Comparison of ENCODE assay signal across 28 cellular contexts in genomic region chr4:147425019-147425418, GRCh38. TPM values are rescaled to one million over a fixed set of nuclear protein-coding genes. Genes with fewer than 3 reads are reported as not detected.
DNase-seq lines count a peak whose midpoint lies in the region; FAIRE-seq and TF ChIP-seq lines count a peak whose summit lies in the region.
"Had no signal": no experiment of that assay in that cellular context is flagged by ENCODE, and none has a peak within 500 bp of the region (broad histone marks: within the 10 kb centered on the region; RNA-seq: fewer than 3 reads in every experiment).

No MANE protein-coding gene starts in this region.

- no peaks in the 10 kb centered on the region for H3K9me2 ChIP-seq in hepatocyte (replicated peaks; ENCODE audit: insufficient read depth)

- H3K36me3 Mint-ChIP-seq in astrocyte (ENCODE audit: low read depth, unreplicated experiment): no peaks in the 10 kb centered on the region
- H3K36me3 Mint-ChIP-seq: CD4-positive, CD25-positive, alpha-beta regulatory T cell; T-cell had no signal

- H3K4me1 ChIP-seq in astrocyte (ENCODE audit: insufficient read depth, low read length) (no peaks in the 10 kb centered on the region), hepatocyte (ENCODE audit: insufficient read depth) (no peaks in the 10 kb centered on the region)
- H3K4me1 ChIP-seq: A549, BLaER1, HAP-1 had no signal

- WGBS in hepatocyte (ENCODE audit: low lambda C conversion rate, missing lambda C conversion rate): 81% methylated on average over 1 of the region's 1 CpG

- no peak overlapping the region for H3K9ac ChIP-seq in astrocyte (ENCODE audit: low read length)
- H3K9ac ChIP-seq: BLaER1 had no signal

- no peak for FAIRE-seq in astrocyte (lab: Jason Lieb, UNC)
- FAIRE-seq: A549 had no signal

- no peak overlapping the region for H2AFZ ChIP-seq in astrocyte (ENCODE audit: low read depth, low read length)
- no peak overlapping the region for H2AFZ ChIP-seq in hepatocyte
- H2AFZ ChIP-seq: GM23338, PC-9 had no signal

- H3K36me3 ChIP-seq in astrocyte (ENCODE audit: insufficient read depth, low read length) (no peaks in the 10 kb centered on the region), hepatocyte (replicated peaks; ENCODE audit: insufficient read depth, low read depth) (no peaks in the 10 kb centered on the region)
- H3K36me3 ChIP-seq: BLaER1, HAP-1 had no signal

- no peaks in the 10 kb centered on the region for H3K9me3 Mint-ChIP-seq in astrocyte (ENCODE audit: unreplicated experiment)
- H3K9me3 Mint-ChIP-seq: GM23338 had no signal

- no peak overlapping the region for H3K27ac ChIP-seq in astrocyte (ENCODE audit: low read depth, low read length)
- H3K27ac ChIP-seq in hepatocyte: no peak overlapping the region
- H3K27ac ChIP-seq: A549, BLaER1, PC-9, RWPE1 had no signal

- no peak for TF ChIP-seq CTCF in astrocyte (IDR thresholded peaks at IDR 0.05; ENCODE audit: insufficient read depth, low read depth, low read length)
- TF ChIP-seq CTCF in hepatocyte (IDR thresholded peaks at IDR 0.05; ENCODE audit: poor library complexity): no peak

- no peak overlapping the region for H3K27ac Mint-ChIP-seq in astrocyte (ENCODE audit: unreplicated experiment)
- H3K27ac Mint-ChIP-seq: CD4-positive, CD25-positive, alpha-beta regulatory T cell; GM23338; T-cell had no signal

- no peaks in the 10 kb centered on the region for H3K27me3 Mint-ChIP-seq in astrocyte (ENCODE audit: low read depth, unreplicated experiment)
- H3K27me3 Mint-ChIP-seq: T-cell had no signal

- H3K4me3 ChIP-seq in astrocyte (ENCODE audit: insufficient read depth, low read depth, low read length) (no peak overlapping the region), hepatocyte (no peak overlapping the region)
- H3K4me3 ChIP-seq: A549, BLaER1, GM23338, HAP-1, PC-9 had no signal

- no peaks in the 10 kb centered on the region for H3K27me3 ChIP-seq in astrocyte (ENCODE audit: insufficient read depth, low read length)
- H3K27me3 ChIP-seq in hepatocyte: no peaks in the 10 kb centered on the region
- H3K27me3 ChIP-seq: BLaER1 had no signal

- H3K4me3 Mint-ChIP-seq in astrocyte (ENCODE audit: unreplicated experiment): no peak overlapping the region
- H3K4me3 Mint-ChIP-seq: CD4-positive, CD25-positive, alpha-beta regulatory T cell; GM23338; T-cell had no signal

- H4K20me1 ChIP-seq in astrocyte (ENCODE audit: insufficient read depth, low read length) (no peaks in the 10 kb centered on the region), hepatocyte (ENCODE audit: insufficient read depth, poor library complexity, severe bottlenecking) (no peaks in the 10 kb centered on the region)
- H4K20me1 ChIP-seq: BLaER1 had no signal

- H3K4me1 Mint-ChIP-seq in astrocyte (ENCODE audit: low read depth, unreplicated experiment): no peaks in the 10 kb centered on the region
- H3K4me1 Mint-ChIP-seq: CD4-positive, CD25-positive, alpha-beta regulatory T cell; T-cell had no signal

- H3K4me2 ChIP-seq in astrocyte (ENCODE audit: low read length): no peak overlapping the region
- no peak overlapping the region for H3K4me2 ChIP-seq in hepatocyte
- H3K4me2 ChIP-seq: A549, BLaER1, GM23338, PC-9 had no signal

- H3K9me3 ChIP-seq in astrocyte (ENCODE audit: insufficient read depth, low read depth, low read length) (no peaks in the 10 kb centered on the region), hepatocyte (ENCODE audit: low read depth) (no peaks in the 10 kb centered on the region)
- H3K9me3 ChIP-seq: A549, HAP-1 had no signal

- H3K79me2 ChIP-seq in astrocyte (ENCODE audit: insufficient read depth, low read length) (no peaks in the 10 kb centered on the region), hepatocyte (no peaks in the 10 kb centered on the region)

- peak; percentile 7 for DNase-seq in EH (ENCODE audit: low read depth)
- peak; percentile 56 for DNase-seq in LHCN-M2 (ENCODE audit: low read depth)
- peak; percentile 42 for DNase-seq in astrocyte (ENCODE audit: low read depth)
- DNase-seq in myocyte (ENCODE audit: low read depth): peak; percentile 33
- no peak for DNase-seq in LoVo (ENCODE audit: low spot score)
- no peak for DNase-seq in activated CD8-positive, alpha-beta memory T cell treated with anti-CD3 and anti-CD28 coated beads for 24 hours
- no peak for DNase-seq in activated CD4-positive, CD25-positive, alpha-beta regulatory T cell (lab: John Stamatoyannopoulos, UW)
- no peak for DNase-seq in hepatocyte (ENCODE audit: low spot score)
- DNase-seq: CD4-positive, CD25-positive, alpha-beta regulatory T cell; DMS153; DND-41; MV-4-11; NCI-H1105; NCI-H146; NCI-H1930; NCI-H2107; NCI-H524 treated with DMSO at 0.1 percent for 48 hours; NCI-H774; NK-92 treated with Interleukin-12 subunit alpha and Interleukin-12 subunit beta, amount 100 ng/mL, for 24 hours; PC-9; SHP77; T-cell had no signal

RNA-seq across cellular contexts. Expression of gene EDNRA, which starts 55.9 kb away (rescaled TPM):
- 36.5 and 39.5 TPM in 2 replicates for total RNA-seq in LHCN-M2 (2014; rRNA removed)
- 5.4 TPM for polyA plus RNA-seq in LHCN-M2 (2012)
- 6.4 and 9.3 TPM in 2 replicates for total RNA-seq in astrocyte
- total RNA-seq in myocyte: 22.3 and 42.8 TPM in 2 replicates
- polyA plus RNA-seq in myocyte (2012): 4.1 TPM
- total RNA-seq in hepatocyte: 28.1 and 35.7 TPM in 2 replicates
- 12.8 and 19.0 TPM in 2 replicates for polyA plus RNA-seq in hepatocyte
- total RNA-seq: CD4-positive, CD25-positive, alpha-beta regulatory T cell; MCF 10A; PC-9 had no signal
- polyA plus RNA-seq: CD4-positive, CD25-positive, alpha-beta regulatory T cell had no signal

Comparison
In these comparisons a context has a peak if more than half of its experiments do, and no peak if none do; other contexts are left out.
1. DNase-seq: peak in EH (single experiment), LHCN-M2 (single experiment), astrocyte (single experiment) and myocyte (single experiment); none in LoVo (single experiment), activated CD8-positive, alpha-beta memory T cell treated with anti-CD3 and anti-CD28 coated beads for 24 hours (single experiment), activated CD4-positive, CD25-positive, alpha-beta regulatory T cell (0 of 4) and hepatocyte (single experiment).